Comparison of ENCODE assay signal across 21 cellular contexts in genomic region chr19:16146112-16146511, GRCh38. TPM values are rescaled to one million over a fixed set of nuclear protein-coding genes. Genes with fewer than 3 reads are reported as not detected.
A peak's percentile ranks its signal among the peaks of the same experiment; 100 is the strongest.
DNase-seq lines count a peak whose midpoint lies in the region; ATAC-seq and TF ChIP-seq lines count a peak whose summit lies in the region.
"Had no signal": no experiment of that assay in that cellular context is flagged by ENCODE, and none has a peak within 500 bp of the region (broad histone marks: within the 10 kb centered on the region; RNA-seq: fewer than 3 reads in every experiment).

No MANE protein-coding gene starts in this region.

- no peaks in the 10 kb centered on the region for H3K9me3 ChIP-seq in HEK293 (ENCODE audit: control insufficient read depth, insufficient read depth, low read depth, low read length)
- no peaks in the 10 kb centered on the region for H3K9me3 ChIP-seq in left ventricle myocardium inferior (replicated peaks)
- no peaks in the 10 kb centered on the region for H3K9me3 ChIP-seq in left lung
- H3K9me3 ChIP-seq: ovary, sigmoid colon had no signal

- intact Hi-C loops in left ventricle myocardium inferior (cut with micrococcal nuclease) (no loop called here), left lung (cut with DNase I) (no loop called here)

- H3K27ac ChIP-seq in HEK293 (ENCODE audit: extremely low read depth, low read depth, low read length) (no peak overlapping the region), left ventricle myocardium inferior (replicated peaks) (no peak overlapping the region), left lung (peak overlapping the region in 1 of 2 donors; percentile 28)
- H3K27ac ChIP-seq: hepatocyte, KMS-11, ovary, RWPE1, sigmoid colon had no signal

- H3K27me3 ChIP-seq in left ventricle myocardium inferior (ENCODE audit: low read depth) (peaks cover 29% of the 10 kb centered on the region), left lung (no peaks in the 10 kb centered on the region)
- H3K27me3 ChIP-seq: hepatocyte, ovary had no signal

- no peak for DNase-seq in activated naive CD8-positive, alpha-beta T cell treated with anti-CD3 and anti-CD28 coated beads for 36 hours
- DNase-seq in activated naive CD8-positive, alpha-beta T cell treated with anti-CD3 and anti-CD28 coated beads, Interleukin-2, amount 10 ng/mL, durations not matched to agents 7 days and 5 days = no peak
- DNase-seq in stimulated activated naive B cell treated with anti-CD40 and anti-IgM and Interleukin-4, amounts not matched to agents 10 μg/mL and 1 μg/mL and 100 μg/mL, for 72 hours = no peak
- DNase-seq in left ventricle myocardium inferior = no peak
- DNase-seq in cerebellum (ENCODE audit: low spot score) = no peak
- DNase-seq in left lung = no peak
- DNase-seq: anterior cingulate cortex; DMS79; endodermal cell; kidney glomerular epithelial cell; midbrain; NCI-H1436; ovary; sigmoid colon; stimulated activated CD4-positive, alpha-beta T cell treated with anti-CD3 and anti-CD28 coated beads, Interleukin-2, amount 100 ng/mL, for 24 hours had no signal

- H3K4me3 ChIP-seq in HEK293 (ENCODE audit: low read depth, low read length) = no peak overlapping the region
- H3K4me3 ChIP-seq in left ventricle myocardium inferior = no peak overlapping the region
- no peak overlapping the region for H3K4me3 ChIP-seq in left lung
- H3K4me3 ChIP-seq: hepatocyte, ovary, sigmoid colon had no signal

- TF ChIP-seq CTCF in HEK293 (tag by site-specific recombination; IDR thresholded peaks at IDR 0.05) (no peak), left ventricle myocardium inferior (IDR thresholded peaks at IDR 0.05; ENCODE audit: borderline replicate concordance) (no peak), left lung (IDR thresholded peaks at IDR 0.05) (no peak)

- H3K9me3 Mint-ChIP-seq in activated naive CD8-positive, alpha-beta T cell (ENCODE audit: low read depth) = no peaks in the 10 kb centered on the region
- H3K9me3 Mint-ChIP-seq in activated naive CD8-positive, alpha-beta T cell treated with anti-CD3 and anti-CD28 coated beads for 36 hours = no peaks in the 10 kb centered on the region
- H3K9me3 Mint-ChIP-seq in activated naive CD8-positive, alpha-beta T cell treated with anti-CD3 and anti-CD28 coated beads, Interleukin-2, amount 10 ng/mL, durations not matched to agents 7 days and 5 days = no peaks in the 10 kb centered on the region
- peaks cover 7 to 8% of the 10 kb centered on the region in 2 donors for H3K9me3 Mint-ChIP-seq in stimulated activated naive B cell treated with anti-CD40 and anti-IgM and Interleukin-4, amounts not matched to agents 10 μg/mL and 1 μg/mL and 100 μg/mL, for 72 hours
- H3K9me3 Mint-ChIP-seq: endodermal cell, WTC11 had no signal

- peaks cover 26% of the 10 kb centered on the region for H3K4me1 Mint-ChIP-seq in activated naive CD8-positive, alpha-beta T cell (ENCODE audit: low read depth)
- H3K4me1 Mint-ChIP-seq in activated naive CD8-positive, alpha-beta T cell treated with anti-CD3 and anti-CD28 coated beads for 36 hours = peaks cover 23% of the 10 kb centered on the region
- peaks cover 44% of the 10 kb centered on the region for H3K4me1 Mint-ChIP-seq in activated naive CD8-positive, alpha-beta T cell treated with anti-CD3 and anti-CD28 coated beads, Interleukin-2, amount 10 ng/mL, durations not matched to agents 7 days and 5 days
- peaks cover 32 to 66% of the 10 kb centered on the region in 2 donors for H3K4me1 Mint-ChIP-seq in stimulated activated naive B cell treated with anti-CD40 and anti-IgM and Interleukin-4, amounts not matched to agents 10 μg/mL and 1 μg/mL and 100 μg/mL, for 72 hours

- H3K27ac Mint-ChIP-seq in activated naive CD8-positive, alpha-beta T cell = peak overlapping the region; percentile 22
- no peak overlapping the region for H3K27ac Mint-ChIP-seq in activated naive CD8-positive, alpha-beta T cell treated with anti-CD3 and anti-CD28 coated beads for 36 hours
- peak overlapping the region; percentile 75 for H3K27ac Mint-ChIP-seq in activated naive CD8-positive, alpha-beta T cell treated with anti-CD3 and anti-CD28 coated beads, Interleukin-2, amount 10 ng/mL, durations not matched to agents 7 days and 5 days
- H3K27ac Mint-ChIP-seq in stimulated activated naive B cell treated with anti-CD40 and anti-IgM and Interleukin-4, amounts not matched to agents 10 μg/mL and 1 μg/mL and 100 μg/mL, for 72 hours = peak overlapping the region; percentile 60
- H3K27ac Mint-ChIP-seq: endodermal cell, WTC11 had no signal

- H3K4me3 Mint-ChIP-seq in activated naive CD8-positive, alpha-beta T cell = peak overlapping the region; percentile 47
- no peak overlapping the region for H3K4me3 Mint-ChIP-seq in activated naive CD8-positive, alpha-beta T cell treated with anti-CD3 and anti-CD28 coated beads for 36 hours
- H3K4me3 Mint-ChIP-seq in activated naive CD8-positive, alpha-beta T cell treated with anti-CD3 and anti-CD28 coated beads, Interleukin-2, amount 10 ng/mL, durations not matched to agents 7 days and 5 days = peak overlapping the region; percentile 99
- peak overlapping the region; percentile 99 to 100 for H3K4me3 Mint-ChIP-seq in stimulated activated naive B cell treated with anti-CD40 and anti-IgM and Interleukin-4, amounts not matched to agents 10 μg/mL and 1 μg/mL and 100 μg/mL, for 72 hours
- H3K4me3 Mint-ChIP-seq: endodermal cell, WTC11 had no signal

- CTCF ChIA-PET in HEK293 (lab: Yijun Ruan, JAX) = no interaction called here

- H3K4me1 ChIP-seq in HEK293 (ENCODE audit: control insufficient read depth, insufficient read depth, low read length) (no peaks in the 10 kb centered on the region), left ventricle myocardium inferior (no peaks in the 10 kb centered on the region), left lung (peaks cover 0 to 89% of the 10 kb centered on the region in 2 donors)
- H3K4me1 ChIP-seq: sigmoid colon had no signal

- H3K27me3 Mint-ChIP-seq in activated naive CD8-positive, alpha-beta T cell = no peaks in the 10 kb centered on the region
- H3K27me3 Mint-ChIP-seq in activated naive CD8-positive, alpha-beta T cell treated with anti-CD3 and anti-CD28 coated beads for 36 hours = no peaks in the 10 kb centered on the region
- H3K27me3 Mint-ChIP-seq in activated naive CD8-positive, alpha-beta T cell treated with anti-CD3 and anti-CD28 coated beads, Interleukin-2, amount 10 ng/mL, durations not matched to agents 7 days and 5 days = no peaks in the 10 kb centered on the region
- no peaks in the 10 kb centered on the region for H3K27me3 Mint-ChIP-seq in stimulated activated naive B cell treated with anti-CD40 and anti-IgM and Interleukin-4, amounts not matched to agents 10 μg/mL and 1 μg/mL and 100 μg/mL, for 72 hours

- POLR2A ChIA-PET in HEK293 (lab: Yijun Ruan, JAX) = no interaction called here
- POLR2A ChIA-PET in activated naive CD8-positive, alpha-beta T cell treated with anti-CD3 and anti-CD28 coated beads, Interleukin-2, amount 10 ng/mL, durations not matched to agents 7 days and 5 days (lab: Charles Lee) = interaction anchor here (1.5 to 3.7 kb wide), 2 partner anchors 8 to 29 kb away, joined by 4 to 30 read pairs; no protein-coding TSS in a partner anchor

- no peaks in the 10 kb centered on the region for H3K36me3 ChIP-seq in HEK293 (ENCODE audit: control insufficient read depth in 2 of 2, insufficient read depth in 1 of 2, low read length in 2 of 2)
- no peaks in the 10 kb centered on the region for H3K36me3 ChIP-seq in left ventricle myocardium inferior
- peaks cover 0 to 9% of the 10 kb centered on the region in 2 donors for H3K36me3 ChIP-seq in left lung
- H3K36me3 ChIP-seq: ovary, sigmoid colon had no signal

- no peaks in the 10 kb centered on the region for H3K36me3 Mint-ChIP-seq in activated naive CD8-positive, alpha-beta T cell
- peaks cover 15% of the 10 kb centered on the region for H3K36me3 Mint-ChIP-seq in activated naive CD8-positive, alpha-beta T cell treated with anti-CD3 and anti-CD28 coated beads for 36 hours
- H3K36me3 Mint-ChIP-seq in activated naive CD8-positive, alpha-beta T cell treated with anti-CD3 and anti-CD28 coated beads, Interleukin-2, amount 10 ng/mL, durations not matched to agents 7 days and 5 days = peaks cover 31% of the 10 kb centered on the region
- peaks cover 45 to 58% of the 10 kb centered on the region in 2 donors for H3K36me3 Mint-ChIP-seq in stimulated activated naive B cell treated with anti-CD40 and anti-IgM and Interleukin-4, amounts not matched to agents 10 μg/mL and 1 μg/mL and 100 μg/mL, for 72 hours
- H3K36me3 Mint-ChIP-seq: WTC11 had no signal

- no peak for ATAC-seq in activated naive CD8-positive, alpha-beta T cell treated with anti-CD3 and anti-CD28 coated beads, Interleukin-2, amount 10 ng/mL, durations not matched to agents 7 days and 5 days (ENCODE audit: low read depth)
- no peak for ATAC-seq in stimulated activated naive B cell treated with anti-CD40 and anti-IgM and Interleukin-4, amounts not matched to agents 10 μg/mL and 1 μg/mL and 100 μg/mL, for 72 hours (replicated peaks)
- ATAC-seq in left lung = no peak
- ATAC-seq: WTC11 had no signal

RNA-seq across cellular contexts. Expression of gene HSH2D, which starts 2.6 kb away (rescaled TPM):
- total RNA-seq in activated naive CD8-positive, alpha-beta T cell treated with anti-CD3 and anti-CD28 coated beads for 36 hours = 10 to 100 TPM; 29.6 to 29.8 TPM
- total RNA-seq in activated naive CD8-positive, alpha-beta T cell treated with anti-CD3 and anti-CD28 coated beads, Interleukin-2, amount 10 ng/mL, durations not matched to agents 7 days and 5 days = 10 to 100 TPM; 72.5 to 80.6 TPM
- 0.16 TPM for total RNA-seq in left ventricle myocardium inferior
- total RNA-seq in cerebellum = not detected
- 1 to 10 TPM; 7.1 to 8.5 TPM for total RNA-seq in left lung

RNA-seq across cellular contexts. Expression of gene CIB3, which starts 27.2 kb away (rescaled TPM):
- total RNA-seq in activated naive CD8-positive, alpha-beta T cell treated with anti-CD3 and anti-CD28 coated beads for 36 hours = not detected
- not detected for total RNA-seq in activated naive CD8-positive, alpha-beta T cell treated with anti-CD3 and anti-CD28 coated beads, Interleukin-2, amount 10 ng/mL, durations not matched to agents 7 days and 5 days
- not detected for total RNA-seq in left ventricle myocardium inferior
- not detected for total RNA-seq in cerebellum
- total RNA-seq in left lung = not detected
- total RNA-seq: endodermal cell, hepatocyte, ovary, sigmoid colon, WTC11 had no signal

RNA-seq across cellular contexts. Expression of gene RAB8A, which starts 34.4 kb away (rescaled TPM):
- 100 to 1,000 TPM; 168 to 169 TPM for total RNA-seq in activated naive CD8-positive, alpha-beta T cell treated with anti-CD3 and anti-CD28 coated beads for 36 hours
- 100 to 1,000 TPM; 133 to 153 TPM for total RNA-seq in activated naive CD8-positive, alpha-beta T cell treated with anti-CD3 and anti-CD28 coated beads, Interleukin-2, amount 10 ng/mL, durations not matched to agents 7 days and 5 days
- total RNA-seq in left ventricle myocardium inferior (17.7 TPM), cerebellum (36.9 TPM), left lung (10 to 100 TPM; 70.7 to 88.8 TPM)

RNA-seq across cellular contexts. Expression of gene FAM32A, which starts 39.1 kb away (rescaled TPM):
- 10 to 100 TPM; 65.0 to 66.3 TPM for total RNA-seq in activated naive CD8-positive, alpha-beta T cell treated with anti-CD3 and anti-CD28 coated beads for 36 hours
- 10 to 100 TPM; 61.4 to 63.4 TPM for total RNA-seq in activated naive CD8-positive, alpha-beta T cell treated with anti-CD3 and anti-CD28 coated beads, Interleukin-2, amount 10 ng/mL, durations not matched to agents 7 days and 5 days
- total RNA-seq in left ventricle myocardium inferior (34.3 TPM), cerebellum (70.4 TPM), left lung (10 to 100 TPM; 57.1 to 62.3 TPM)

RNA-seq across cellular contexts. Expression of gene AP1M1, which starts 51.6 kb away (rescaled TPM):
- total RNA-seq in activated naive CD8-positive, alpha-beta T cell treated with anti-CD3 and anti-CD28 coated beads for 36 hours = 10 to 100 TPM; 90.7 to 97.2 TPM
- 100 to 1,000 TPM; 132 to 135 TPM for total RNA-seq in activated naive CD8-positive, alpha-beta T cell treated with anti-CD3 and anti-CD28 coated beads, Interleukin-2, amount 10 ng/mL, durations not matched to agents 7 days and 5 days
- total RNA-seq in left ventricle myocardium inferior (38.5 TPM), cerebellum (29.9 TPM), left lung (10 to 100 TPM; 72.1 to 73.9 TPM)
